Comparison of ENCODE assay signal across 1 cellular context in the genomic region with DNA sequence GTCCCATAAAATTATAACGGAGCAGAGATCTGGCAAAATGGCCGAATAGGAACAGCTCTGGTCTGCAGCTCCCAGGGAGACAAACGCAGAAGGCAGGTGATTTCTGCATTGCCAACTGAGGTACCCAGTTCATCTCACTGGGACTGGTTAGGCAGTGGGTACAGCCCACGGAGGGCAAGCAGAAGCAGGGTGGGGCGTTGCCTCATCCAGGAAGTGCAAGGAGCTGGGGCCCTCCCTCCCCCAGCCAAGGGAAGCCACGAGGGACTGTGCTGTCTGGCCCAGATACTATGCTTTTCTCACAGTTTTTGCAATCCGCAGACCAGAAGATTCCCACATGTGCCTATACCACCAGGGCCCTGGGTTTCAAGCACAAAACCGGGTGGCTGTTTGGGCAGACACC.
TF ChIP-seq lines count a peak whose summit lies in the region.

No MANE protein-coding gene starts in this region.

TF ChIP-seq in SK-N-SH, 30 proteins besides CTCF, POLR2A, EP300 and RAD21 (continued from another document):
- TF ChIP-seq, protein P1, sequence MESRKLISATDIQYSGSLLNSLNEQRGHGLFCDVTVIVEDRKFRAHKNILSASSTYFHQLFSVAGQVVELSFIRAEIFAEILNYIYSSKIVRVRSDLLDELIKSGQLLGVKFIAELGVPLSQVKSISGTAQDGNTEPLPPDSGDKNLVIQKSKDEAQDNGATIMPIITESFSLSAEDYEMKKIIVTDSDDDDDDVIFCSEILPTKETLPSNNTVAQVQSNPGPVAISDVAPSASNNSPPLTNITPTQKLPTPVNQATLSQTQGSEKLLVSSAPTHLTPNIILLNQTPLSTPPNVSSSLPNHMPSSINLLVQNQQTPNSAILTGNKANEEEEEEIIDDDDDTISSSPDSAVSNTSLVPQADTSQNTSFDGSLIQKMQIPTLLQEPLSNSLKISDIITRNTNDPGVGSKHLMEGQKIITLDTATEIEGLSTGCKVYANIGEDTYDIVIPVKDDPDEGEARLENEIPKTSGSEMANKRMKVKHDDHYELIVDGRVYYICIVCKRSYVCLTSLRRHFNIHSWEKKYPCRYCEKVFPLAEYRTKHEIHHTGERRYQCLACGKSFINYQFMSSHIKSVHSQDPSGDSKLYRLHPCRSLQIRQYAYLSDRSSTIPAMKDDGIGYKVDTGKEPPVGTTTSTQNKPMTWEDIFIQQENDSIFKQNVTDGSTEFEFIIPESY (IDR thresholded peaks at IDR 0.05; ENCODE audit: borderline replicate concordance, low read depth), result no peak
- TF ChIP-seq SMC3 (IDR thresholded peaks at IDR 0.05; ENCODE audit: low read depth, low read length), result no peak
- TF ChIP-seq NFIC (IDR thresholded peaks at IDR 0.05; ENCODE audit: borderline replicate concordance), result no peak
- no peak for TF ChIP-seq MEF2A (IDR thresholded peaks at IDR 0.05; ENCODE audit: borderline replicate concordance, low read depth)
